16 cellular contexts compared by ENCODE assay signal in the genomic region with DNA sequence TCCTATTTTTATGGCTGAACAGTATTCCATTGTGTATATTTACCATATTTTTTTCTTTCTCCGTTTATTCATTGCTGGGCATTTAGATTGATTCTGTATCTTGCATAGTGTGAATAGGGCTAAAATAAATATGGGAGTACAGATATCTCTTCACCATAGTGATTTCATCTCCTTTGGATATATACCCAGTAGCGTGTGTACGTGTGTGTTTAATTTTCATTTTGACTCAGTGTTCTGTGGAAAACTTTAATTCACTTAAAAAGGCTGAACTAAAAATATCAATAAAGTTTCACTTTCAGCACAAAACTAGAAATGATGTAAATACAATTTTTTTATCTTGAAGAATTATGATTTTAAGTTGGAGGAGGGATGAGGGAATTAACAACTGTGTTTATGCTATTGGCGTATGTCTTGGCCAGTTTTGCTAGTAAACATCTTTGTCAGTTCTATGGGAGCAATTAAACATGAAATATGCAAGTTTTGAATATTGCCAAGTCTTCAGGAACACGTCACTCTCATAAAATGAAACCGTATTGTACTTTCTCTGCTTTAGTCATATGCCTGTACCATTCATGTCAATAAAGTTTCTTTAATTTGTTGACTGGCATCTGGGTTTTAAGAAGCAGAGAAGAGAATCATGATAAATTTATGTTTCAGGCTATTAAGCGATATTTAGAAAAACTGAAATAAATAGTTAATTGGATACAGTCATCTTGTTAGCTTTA.
DNase-seq lines count a peak whose midpoint lies in the region; TF ChIP-seq lines count a peak whose summit lies in the region.
"Had no signal": no experiment of that assay in that cellular context is flagged by ENCODE, and none has a peak within 500 bp of the region (broad histone marks: within the 10 kb centered on the region; RNA-seq: fewer than 3 reads in every experiment).

No MANE protein-coding gene starts in this region.

- H3K36me3 ChIP-seq in spleen: no peaks in the 10 kb centered on the region
- no peaks in the 10 kb centered on the region for H3K36me3 ChIP-seq in effector memory CD4-positive, alpha-beta T cell (ENCODE audit: control insufficient read depth, insufficient read depth, low read length)
- H3K36me3 ChIP-seq in breast epithelium: no peaks in the 10 kb centered on the region
- H3K36me3 ChIP-seq: MG63 had no signal

- H3K27ac ChIP-seq in spleen (peak overlapping the region in 5 of 8 donors; percentile 13 to 58 (median 47)), breast epithelium (no peak overlapping the region)
- H3K27ac ChIP-seq in effector memory CD4-positive, alpha-beta T cell (ENCODE audit: insufficient read depth, low read length, poor library complexity, severe bottlenecking): no peak overlapping the region
- H3K27ac ChIP-seq: parathyroid adenoma, RWPE1 had no signal

- intact Hi-C loops in spleen (cut with DNase I; ENCODE audit: low total_unique reads) (no loop called here), breast epithelium (cut with DNase I; ENCODE audit: low total_unique reads) (no loop called here)

- H3K4me1 ChIP-seq in spleen (no peaks in the 10 kb centered on the region), breast epithelium (no peaks in the 10 kb centered on the region)
- H3K4me1 ChIP-seq in effector memory CD4-positive, alpha-beta T cell (ENCODE audit: control insufficient read depth, insufficient read depth, low read length, poor library complexity, severe bottlenecking): peaks cover 4% of the 10 kb centered on the region
- H3K4me1 ChIP-seq: parathyroid adenoma had no signal

- H3K27me3 ChIP-seq in spleen (replicated peaks in 1 of 7) (no peaks in the 10 kb centered on the region), breast epithelium (no peaks in the 10 kb centered on the region)
- H3K27me3 ChIP-seq in effector memory CD4-positive, alpha-beta T cell (replicated peaks; ENCODE audit: control insufficient read depth, insufficient read depth, low read length, poor library complexity, severe bottlenecking): no peaks in the 10 kb centered on the region
- H3K27me3 ChIP-seq: MG63 had no signal

- 61 to 70% (median 64%) methylated on average over 7 of the region's 7 CpGs for WGBS in spleen, 5 donors

- peak overlapping the region; percentile 30 for H3K4me3 ChIP-seq in LNCaP clone FGC (ENCODE audit: low read depth, low read length)
- no peak overlapping the region for H3K4me3 ChIP-seq in cardiac fibroblast (replicated peaks in 1 of 2; ENCODE audit: low read depth in 2 of 2, low read length in 2 of 2)
- no peak overlapping the region for H3K4me3 ChIP-seq in spleen
- no peak overlapping the region for H3K4me3 ChIP-seq in effector memory CD4-positive, alpha-beta T cell (ENCODE audit: insufficient read depth, low read depth, low read length, poor library complexity, severe bottlenecking)
- H3K4me3 ChIP-seq in breast epithelium: no peak overlapping the region
- H3K4me3 ChIP-seq: lung, MG63 had no signal

- TF ChIP-seq CTCF in LNCaP clone FGC (IDR thresholded peaks at IDR 0.05; ENCODE audit: control insufficient read depth, extremely low read depth, insufficient read depth) (no peak), cardiac fibroblast (IDR thresholded peaks at IDR 0.05; ENCODE audit: low read depth, low read length) (no peak), spleen (IDR thresholded peaks at IDR 0.05 in 8 of 11, conservative IDR thresholded peaks at IDR 0.05 in 3 of 11) (no peak), breast epithelium (IDR thresholded peaks at IDR 0.05) (no peak)

- TF ChIP-seq POLR2A in spleen (IDR thresholded peaks at IDR 0.05) (no peak), breast epithelium (IDR thresholded peaks at IDR 0.05) (no peak)

- H3K9me3 ChIP-seq in spleen (no peaks in the 10 kb centered on the region), breast epithelium (no peaks in the 10 kb centered on the region)
- H3K9me3 ChIP-seq in effector memory CD4-positive, alpha-beta T cell (ENCODE audit: control insufficient read depth, low read length): no peaks in the 10 kb centered on the region
- H3K9me3 ChIP-seq: MG63 had no signal

- peak; percentile 61 for DNase-seq in GM03348 (ENCODE audit: low spot score)
- DNase-seq in LNCaP clone FGC (ENCODE audit: low read depth): peak; percentile 82
- DNase-seq in cardiac fibroblast (ENCODE audit: low read depth in 2 of 2): peak; percentile 45 to 76
- no peak for DNase-seq in spleen
- DNase-seq in effector memory CD4-positive, alpha-beta T cell: no peak
- DNase-seq in breast epithelium (ENCODE audit: low spot score in 2 of 2): no peak
- no peak for DNase-seq in activated gamma-delta T cell (lab: John Stamatoyannopoulos, UW)
- DNase-seq: dermis blood vessel endothelial cell; DMS153; hypothalamus; MG63; stimulated activated CD4-positive, alpha-beta T cell treated with anti-CD3 and anti-CD28 coated beads, Interleukin-1b, Interleukin-23, amount 100 ng/mL, for 48 hours; stimulated activated naive CD4-positive, alpha-beta T cell treated with Interleukin-2 at 50 U/mL for 16 hours had no signal

Comparison
In these comparisons a context has a peak if more than half of its experiments do, and no peak if none do; other contexts are left out.
1. DNase-seq: peak in GM03348 (single experiment), LNCaP clone FGC (single experiment) and cardiac fibroblast (2 of 2); none in spleen (single experiment), effector memory CD4-positive, alpha-beta T cell (0 of 3), breast epithelium (0 of 2) and activated gamma-delta T cell (single experiment).
2. H3K27ac ChIP-seq: peak in spleen (5 of 8); none in effector memory CD4-positive, alpha-beta T cell (single experiment) and breast epithelium (0 of 2).